Comparison of ENCODE assay signal across 10 cellular contexts in genomic region chr18:48901145-48902022, GRCh38. TPM values are rescaled to one million over a fixed set of nuclear protein-coding genes. Genes with fewer than 3 reads are reported as not detected.
DNase-seq lines count a peak whose midpoint lies in the region; ATAC-seq and TF ChIP-seq lines count a peak whose summit lies in the region.
"Had no signal": no experiment of that assay in that cellular context is flagged by ENCODE, and none has a peak within 500 bp of the region (broad histone marks: within the 10 kb centered on the region; RNA-seq: fewer than 3 reads in every experiment).

No MANE protein-coding gene starts in this region.

- H4K20me1 ChIP-seq in fibroblast of lung (ENCODE audit: control insufficient read depth, extremely low read depth, insufficient read depth, low read length): no peaks in the 10 kb centered on the region

- ATAC-seq in heart left ventricle: no peak
- ATAC-seq in left cardiac atrium: no peak
- ATAC-seq in aorta (ENCODE audit: low FRiP score): no peak
- ATAC-seq in GM21825 (IDR thresholded peaks at IDR 0.05; ENCODE audit: unreplicated experiment): no peak
- no peak for ATAC-seq in GM21515 (IDR thresholded peaks at IDR 0.05; ENCODE audit: unreplicated experiment)

- H3K4me2 ChIP-seq in fibroblast of lung (ENCODE audit: extremely low read depth, insufficient read depth, low read length): peak overlapping the region; percentile 58
- H3K4me2 ChIP-seq in parathyroid adenoma (ENCODE audit: low read length): no peak overlapping the region

- no peaks in the 10 kb centered on the region for H3K79me2 ChIP-seq in fibroblast of lung (ENCODE audit: control insufficient read depth, insufficient read depth, low read length)
- no peaks in the 10 kb centered on the region for H3K79me2 ChIP-seq in parathyroid adenoma

- no peaks in the 10 kb centered on the region for H3K27me3 ChIP-seq in heart left ventricle
- no peaks in the 10 kb centered on the region for H3K27me3 ChIP-seq in fibroblast of lung (ENCODE audit: control insufficient read depth, insufficient read depth, low read length)
- no peaks in the 10 kb centered on the region for H3K27me3 ChIP-seq in parathyroid adenoma (ENCODE audit: control insufficient read depth, insufficient read depth, low read length)
- H3K27me3 ChIP-seq in aorta (ENCODE audit: control insufficient read depth in 1 of 2, insufficient read depth in 2 of 2, low read length in 1 of 2): no peaks in the 10 kb centered on the region

- H3K9ac ChIP-seq in fibroblast of lung (ENCODE audit: insufficient read depth, low read length) (no peak overlapping the region), parathyroid adenoma (no peak overlapping the region)

- no peak for TF ChIP-seq POLR2A in heart left ventricle (IDR thresholded peaks at IDR 0.05)

- DNase-seq in heart left ventricle (no peak), left cardiac atrium (no peak), fibroblast of lung (ENCODE audit: low read depth in 2 of 2) (no peak), aorta (no peak), DMS79 (lab: John Stamatoyannopoulos, UW) (no peak)
- DNase-seq: DND-41, NCI-H1048 had no signal

- TF ChIP-seq CTCF in heart left ventricle (IDR thresholded peaks at IDR 0.05) (no peak), fibroblast of lung (conservative IDR thresholded peaks at IDR 0.05 in 1 of 2, IDR thresholded peaks at IDR 0.05 in 1 of 2; ENCODE audit: low read depth in 1 of 2, low read length in 2 of 2) (no peak), parathyroid adenoma (IDR thresholded peaks at IDR 0.05) (no peak)

- H3K4me1 ChIP-seq in heart left ventricle: peaks cover 3 to 51% (median 20%) of the 10 kb centered on the region in 12 donors
- peaks cover 26% of the 10 kb centered on the region for H3K4me1 ChIP-seq in fibroblast of lung (ENCODE audit: control insufficient read depth, extremely low read depth, insufficient read depth, low read length)
- peaks cover 8% of the 10 kb centered on the region for H3K4me1 ChIP-seq in parathyroid adenoma
- H3K4me1 ChIP-seq in aorta (ENCODE audit: control insufficient read depth in 1 of 2, insufficient read depth in 2 of 2, low read length in 2 of 2): peaks cover 3 to 5% of the 10 kb centered on the region in 2 donors

- intact Hi-C loops in heart left ventricle (cut with DNase I): loop anchor here in 1 of 10 donors (2.0 to 5.0 kb wide), 2 partner anchors 46 to 121 kb away; no protein-coding TSS in a partner anchor
- intact Hi-C loops in left cardiac atrium (cut with DNase I): no loop called here
- intact Hi-C loops in aorta (cut with DNase I): loop anchor here in 1 of 2 donors (1.0 to 5.0 kb wide), 2 partner anchors 28 to 36 kb away; no protein-coding TSS in a partner anchor

- H3K36me3 ChIP-seq in heart left ventricle: no peaks in the 10 kb centered on the region
- no peaks in the 10 kb centered on the region for H3K36me3 ChIP-seq in fibroblast of lung (ENCODE audit: control insufficient read depth, insufficient read depth, low read length)
- no peaks in the 10 kb centered on the region for H3K36me3 ChIP-seq in parathyroid adenoma (ENCODE audit: control insufficient read depth, insufficient read depth, low read length)
- H3K36me3 ChIP-seq in aorta (ENCODE audit: control insufficient read depth in 1 of 2, insufficient read depth in 2 of 2, low read length in 1 of 2): no peaks in the 10 kb centered on the region

- H3K4me3 ChIP-seq in heart left ventricle (no peak overlapping the region), fibroblast of lung (replicated peaks in 1 of 4; ENCODE audit: control extremely low read depth in 1 of 4, insufficient read depth in 1 of 4, low read depth in 3 of 4, low read length in 4 of 4) (no peak overlapping the region), parathyroid adenoma (ENCODE audit: low read depth, low read length) (no peak overlapping the region), aorta (ENCODE audit: low read length in 2 of 2) (no peak overlapping the region)

- H3K9me3 ChIP-seq in heart left ventricle (peaks cover 0 to 15% (median 0%) of the 10 kb centered on the region in 12 donors), fibroblast of lung (ENCODE audit: control insufficient read depth, insufficient read depth, low read depth, low read length) (no peaks in the 10 kb centered on the region), parathyroid adenoma (ENCODE audit: control insufficient read depth, low read length) (no peaks in the 10 kb centered on the region), aorta (ENCODE audit: control insufficient read depth, low read length) (no peaks in the 10 kb centered on the region)

- peak overlapping the region; percentile 33 for H2AFZ ChIP-seq in fibroblast of lung (ENCODE audit: low read length)
- H2AFZ ChIP-seq in parathyroid adenoma: peak overlapping the region; percentile 44

- H3K27ac ChIP-seq in heart left ventricle: peak overlapping the region in 11 of 12 donors; percentile 19 to 91 (median 73)
- H3K27ac ChIP-seq in fibroblast of lung (ENCODE audit: insufficient read depth, low read length): no peak overlapping the region
- H3K27ac ChIP-seq in parathyroid adenoma: no peak overlapping the region
- H3K27ac ChIP-seq in aorta (ENCODE audit: low read depth in 1 of 2, low read length in 2 of 2): peak overlapping the region in 1 of 2 donors; percentile 80

- 51 to 72% (median 59%) methylated on average over 3 to 4 of the region's 4 CpGs for WGBS in heart left ventricle, 4 donors
- WGBS in aorta, 2 donors: 25 to 27% methylated on average over 4 of the region's 4 CpGs

RNA-seq across cellular contexts. Expression of gene SMAD7, which starts 49.4 kb away (rescaled TPM):
- 10 to 100 TPM; 16.3 to 32.0 (median 19.9) TPM for total RNA-seq in heart left ventricle
- polyA plus RNA-seq in heart left ventricle: 10 to 100 TPM in 1 of 2 donors, 1 to 10 TPM in 1; 9.1 to 21.2 TPM
- total RNA-seq in left cardiac atrium: 10 to 100 TPM; 17.1 to 49.0 TPM
- total RNA-seq in fibroblast of lung: 16.3 and 23.1 TPM in 2 replicates
- polyA plus RNA-seq in fibroblast of lung: 6.1 and 8.1 TPM in 2 replicates
- 5.0 and 7.1 TPM in 2 replicates for polyA plus RNA-seq in fibroblast of lung (2012)
- 14.3 and 26.8 TPM in 2 replicates for polyA minus RNA-seq in fibroblast of lung (ENCODE audit: low replicate concordance)
- 10 to 100 TPM; 55.4 to 98.8 TPM for total RNA-seq in aorta
- polyA plus RNA-seq in aorta: 10 to 100 TPM; 27.3 to 32.9 TPM

Comparison
In these comparisons a context has a peak if more than half of its experiments do, and no peak if none do; other contexts are left out.
1. H3K27ac ChIP-seq: peak in heart left ventricle (11 of 12); none in fibroblast of lung (single experiment) and parathyroid adenoma (single experiment).